ENCODE assay signal across 20 cellular contexts in the genomic region with DNA sequence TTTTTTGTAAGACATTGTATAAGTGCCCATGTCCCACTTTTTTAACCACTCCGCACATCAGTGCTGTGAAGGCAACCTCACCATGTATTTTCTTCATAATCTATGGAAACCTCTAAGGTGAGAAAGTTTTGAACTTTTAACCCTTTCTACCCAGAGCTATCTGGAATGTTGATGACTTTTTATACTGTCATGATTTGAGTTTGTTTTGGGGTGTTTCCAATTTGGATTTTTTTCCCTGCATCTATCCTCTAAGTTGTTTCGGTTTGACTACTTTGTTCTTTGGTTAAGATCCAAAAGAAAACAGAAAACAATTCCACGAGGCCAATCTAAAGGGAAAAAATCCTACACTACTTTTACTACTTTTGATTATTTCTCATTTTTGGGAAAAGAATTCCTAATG.
DNase-seq lines count a peak whose midpoint lies in the region; ATAC-seq and TF ChIP-seq lines count a peak whose summit lies in the region.
"Had no signal": no experiment of that assay in that cellular context is flagged by ENCODE, and none has a peak within 500 bp of the region (broad histone marks: within the 10 kb centered on the region; RNA-seq: fewer than 3 reads in every experiment).

No MANE protein-coding gene starts in this region.

- POLR2A ChIA-PET in activated CD4-positive, alpha-beta T cell treated with anti-CD3 and anti-CD28 coated beads for 36 hours (lab: Charles Lee), result no interaction called here
- POLR2A ChIA-PET in HEK293 (lab: Yijun Ruan, JAX), result no interaction called here
- POLR2A ChIA-PET in HEK293T (lab: Yijun Ruan, JAX), result interaction anchor here (0.6 kb wide), 1 partner anchor 1451 kb away, joined by 3 read pairs; no protein-coding TSS in a partner anchor

- no peaks in the 10 kb centered on the region for H3K9me3 ChIP-seq in HEK293 (ENCODE audit: control insufficient read depth, insufficient read depth, low read depth, low read length)
- H3K9me3 ChIP-seq: ovary had no signal

- CTCF ChIA-PET in activated CD4-positive, alpha-beta T cell treated with anti-CD3 and anti-CD28 coated beads for 36 hours (lab: Charles Lee), result no interaction called here
- CTCF ChIA-PET in HEK293 (lab: Yijun Ruan, JAX), result interaction anchor here (0.6 kb wide), 1 partner anchor 1991 kb away, joined by 3 read pairs; no protein-coding TSS in a partner anchor
- CTCF ChIA-PET in HEK293T (lab: Yijun Ruan, JAX), result no interaction called here

- peak overlapping the region; percentile 40 for H3K27ac Mint-ChIP-seq in activated CD4-positive, alpha-beta T cell treated with anti-CD3 and anti-CD28 coated beads for 36 hours
- peak overlapping the region; percentile 83 to 92 for H3K27ac Mint-ChIP-seq in natural killer cell
- H3K27ac Mint-ChIP-seq: activated T-helper 2 cell treated with anti-CD3 and anti-CD28 coated beads, Interferon-gamma antibody, Interleukin-2, Interleukin-4, amounts not matched to agents 10 μg/mL and 5 μg/mL and 100 μg/mL, durations not matched to agents 14 hours and 24 hours and 36 hours; dendritic cell treated with granulocyte-macrophage colony-stimulating factor and Interleukin-4, amounts not matched to agents 40 ng/mL and 50 ng/mL, for 4 days had no signal

- H3K27me3 Mint-ChIP-seq in activated CD4-positive, alpha-beta T cell treated with anti-CD3 and anti-CD28 coated beads for 36 hours, result no peaks in the 10 kb centered on the region
- no peaks in the 10 kb centered on the region for H3K27me3 Mint-ChIP-seq in natural killer cell (ENCODE audit: low read depth in 2 of 2)
- H3K27me3 Mint-ChIP-seq: B cell; dendritic cell treated with granulocyte-macrophage colony-stimulating factor and Interleukin-4, amounts not matched to agents 40 ng/mL and 50 ng/mL, for 4 days had no signal

- DNase-seq in activated CD4-positive, alpha-beta T cell treated with anti-CD3 and anti-CD28 coated beads for 36 hours, result no peak
- no peak for DNase-seq in activated CD4-positive, alpha-beta T cell treated with anti-CD3 and anti-CD28 coated beads, Interleukin-2, amount 50 U/mL, for 4 hours
- peak; percentile 34 to 72 for DNase-seq in cardiac fibroblast (ENCODE audit: low read depth in 2 of 2)
- no peak for DNase-seq in natural killer cell
- DNase-seq in NCI-H2081 (lab: John Stamatoyannopoulos, UW), result no peak
- DNase-seq in HEK293T (ENCODE audit: extremely low spot score), result no peak
- DNase-seq: activated CD4-positive, alpha-beta T cell treated with anti-CD3 and anti-CD28 coated beads, Interleukin-2, amount 50 U/mL, for 48 hours; aorta; KBM-7; NCI-H1092; NCI-H526; ovary; substantia nigra had no signal

- ATAC-seq in activated CD4-positive, alpha-beta T cell treated with anti-CD3 and anti-CD28 coated beads for 36 hours, result no peak
- ATAC-seq in natural killer cell, result no peak
- ATAC-seq in GM18907 (IDR thresholded peaks at IDR 0.05; ENCODE audit: unreplicated experiment), result no peak

- no peaks in the 10 kb centered on the region for H3K4me1 ChIP-seq in HEK293 (ENCODE audit: control insufficient read depth, insufficient read depth, low read length)

- H3K4me3 Mint-ChIP-seq in activated CD4-positive, alpha-beta T cell treated with anti-CD3 and anti-CD28 coated beads for 36 hours, result no peak overlapping the region
- no peak overlapping the region for H3K4me3 Mint-ChIP-seq in natural killer cell
- H3K4me3 Mint-ChIP-seq: B cell; dendritic cell treated with granulocyte-macrophage colony-stimulating factor and Interleukin-4, amounts not matched to agents 40 ng/mL and 50 ng/mL, for 4 days had no signal

- TF ChIP-seq CTCF in HEK293 (tag by site-specific recombination; IDR thresholded peaks at IDR 0.05) (no peak), cardiac fibroblast (IDR thresholded peaks at IDR 0.05; ENCODE audit: low read depth, low read length) (no peak), natural killer cell (IDR thresholded peaks at IDR 0.05) (no peak)

- no peak overlapping the region for H3K27ac ChIP-seq in HEK293 (ENCODE audit: extremely low read depth, low read depth, low read length)
- H3K27ac ChIP-seq: 22Rv1 had no signal

- H3K9me3 Mint-ChIP-seq in activated CD4-positive, alpha-beta T cell treated with anti-CD3 and anti-CD28 coated beads for 36 hours (ENCODE audit: low read depth), result no peaks in the 10 kb centered on the region
- H3K9me3 Mint-ChIP-seq in natural killer cell, result no peaks in the 10 kb centered on the region
- H3K9me3 Mint-ChIP-seq: activated T-helper 2 cell treated with anti-CD3 and anti-CD28 coated beads, Interferon-gamma antibody, Interleukin-2, Interleukin-4, amounts not matched to agents 10 μg/mL and 5 μg/mL and 100 μg/mL, durations not matched to agents 14 hours and 24 hours and 36 hours; dendritic cell treated with granulocyte-macrophage colony-stimulating factor and Interleukin-4, amounts not matched to agents 40 ng/mL and 50 ng/mL, for 4 days had no signal

- H3K4me1 Mint-ChIP-seq in activated CD4-positive, alpha-beta T cell treated with anti-CD3 and anti-CD28 coated beads for 36 hours, result peaks cover 74% of the 10 kb centered on the region
- H3K4me1 Mint-ChIP-seq in natural killer cell, result peaks cover 45 to 60% of the 10 kb centered on the region in 2 donors

- intact Hi-C loops in activated CD4-positive, alpha-beta T cell treated with anti-CD3 and anti-CD28 coated beads for 36 hours (cut with DNase I, micrococcal nuclease), result loop anchor here in 1 of 2 experiments (5.0 kb wide), 1 partner anchor 141 kb away; no protein-coding TSS in a partner anchor
- intact Hi-C loops in natural killer cell (cut with micrococcal nuclease), result no loop called here

- peaks cover 0 to 6% of the 10 kb centered on the region in 2 experiments; a peak in 1 of 3 replicates for H3K36me3 ChIP-seq in HEK293 (ENCODE audit: control insufficient read depth in 2 of 2, insufficient read depth in 1 of 2, low read length in 2 of 2)
- H3K36me3 ChIP-seq: ovary had no signal

- H3K4me3 ChIP-seq in HEK293 (ENCODE audit: low read depth, low read length), result no peak overlapping the region
- no peak overlapping the region for H3K4me3 ChIP-seq in cardiac fibroblast (replicated peaks in 1 of 2; ENCODE audit: low read depth in 2 of 2, low read length in 2 of 2)
- H3K4me3 ChIP-seq: lung, ovary had no signal

- H3K36me3 Mint-ChIP-seq in activated CD4-positive, alpha-beta T cell treated with anti-CD3 and anti-CD28 coated beads for 36 hours (ENCODE audit: low read depth), result peaks cover 58% of the 10 kb centered on the region
- H3K36me3 Mint-ChIP-seq in natural killer cell, result peaks cover 39% of the 10 kb centered on the region

TF ChIP-seq in HEK293, 187 proteins besides CTCF, POLR2A, EP300 and RAD21:
- TF ChIP-seq PRDM1 (tag by site-specific recombination; IDR thresholded peaks at IDR 0.05), result 0 out of 2 replicates have a peak, but pooled peaks have one; percentile 11
- TF ChIP-seq, protein P1, sequence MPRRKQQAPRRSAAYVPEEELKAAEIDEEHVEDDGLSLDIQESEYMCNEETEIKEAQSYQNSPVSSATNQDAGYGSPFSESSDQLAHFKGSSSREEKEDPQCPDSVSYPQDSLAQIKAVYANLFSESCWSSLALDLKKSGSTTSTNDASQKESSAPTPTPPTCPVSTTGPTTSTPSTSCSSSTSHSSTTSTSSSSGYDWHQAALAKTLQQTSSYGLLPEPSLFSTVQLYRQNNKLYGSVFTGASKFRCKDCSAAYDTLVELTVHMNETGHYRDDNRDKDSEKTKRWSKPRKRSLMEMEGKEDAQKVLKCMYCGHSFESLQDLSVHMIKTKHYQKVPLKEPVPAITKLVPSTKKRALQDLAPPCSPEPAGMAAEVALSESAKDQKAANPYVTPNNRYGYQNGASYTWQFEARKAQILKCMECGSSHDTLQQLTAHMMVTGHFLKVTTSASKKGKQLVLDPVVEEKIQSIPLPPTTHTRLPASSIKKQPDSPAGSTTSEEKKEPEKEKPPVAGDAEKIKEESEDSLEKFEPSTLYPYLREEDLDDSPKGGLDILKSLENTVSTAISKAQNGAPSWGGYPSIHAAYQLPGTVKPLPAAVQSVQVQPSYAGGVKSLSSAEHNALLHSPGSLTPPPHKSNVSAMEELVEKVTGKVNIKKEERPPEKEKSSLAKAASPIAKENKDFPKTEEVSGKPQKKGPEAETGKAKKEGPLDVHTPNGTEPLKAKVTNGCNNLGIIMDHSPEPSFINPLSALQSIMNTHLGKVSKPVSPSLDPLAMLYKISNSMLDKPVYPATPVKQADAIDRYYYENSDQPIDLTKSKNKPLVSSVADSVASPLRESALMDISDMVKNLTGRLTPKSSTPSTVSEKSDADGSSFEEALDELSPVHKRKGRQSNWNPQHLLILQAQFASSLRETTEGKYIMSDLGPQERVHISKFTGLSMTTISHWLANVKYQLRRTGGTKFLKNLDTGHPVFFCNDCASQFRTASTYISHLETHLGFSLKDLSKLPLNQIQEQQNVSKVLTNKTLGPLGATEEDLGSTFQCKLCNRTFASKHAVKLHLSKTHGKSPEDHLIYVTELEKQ (tag by site-specific recombination; IDR thresholded peaks at IDR 0.05; ENCODE audit: borderline replicate concordance), result no peak

TF ChIP-seq in HEK293T, 16 proteins besides CTCF, POLR2A, EP300 and RAD21:
- TF ChIP-seq BHLHE40 (IDR thresholded peaks at IDR 0.05; ENCODE audit: borderline replicate concordance), result no peak
- no peak for TF ChIP-seq FOXA1 (IDR thresholded peaks at IDR 0.05)
- no peak for TF ChIP-seq FOXM1 (IDR thresholded peaks at IDR 0.05; ENCODE audit: borderline replicate concordance)
- no peak for TF ChIP-seq SUZ12 (IDR thresholded peaks at IDR 0.05)
- TF ChIP-seq, protein P2, sequence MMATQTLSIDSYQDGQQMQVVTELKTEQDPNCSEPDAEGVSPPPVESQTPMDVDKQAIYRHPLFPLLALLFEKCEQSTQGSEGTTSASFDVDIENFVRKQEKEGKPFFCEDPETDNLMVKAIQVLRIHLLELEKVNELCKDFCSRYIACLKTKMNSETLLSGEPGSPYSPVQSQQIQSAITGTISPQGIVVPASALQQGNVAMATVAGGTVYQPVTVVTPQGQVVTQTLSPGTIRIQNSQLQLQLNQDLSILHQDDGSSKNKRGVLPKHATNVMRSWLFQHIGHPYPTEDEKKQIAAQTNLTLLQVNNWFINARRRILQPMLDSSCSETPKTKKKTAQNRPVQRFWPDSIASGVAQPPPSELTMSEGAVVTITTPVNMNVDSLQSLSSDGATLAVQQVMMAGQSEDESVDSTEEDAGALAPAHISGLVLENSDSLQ (IDR thresholded peaks at IDR 0.05), result no peak

Comparison
In these comparisons a context has a peak if more than half of its experiments do, and no peak if none do; other contexts are left out.
1. DNase-seq: peak in cardiac fibroblast (2 of 2); none in activated CD4-positive, alpha-beta T cell treated with anti-CD3 and anti-CD28 coated beads for 36 hours (single experiment), activated CD4-positive, alpha-beta T cell treated with anti-CD3 and anti-CD28 coated beads, Interleukin-2, amount 50 U/mL, for 4 hours (0 of 2), natural killer cell (single experiment), NCI-H2081 (0 of 2) and HEK293T (single experiment).